8 cellular contexts compared by ENCODE assay signal in the genomic region with DNA sequence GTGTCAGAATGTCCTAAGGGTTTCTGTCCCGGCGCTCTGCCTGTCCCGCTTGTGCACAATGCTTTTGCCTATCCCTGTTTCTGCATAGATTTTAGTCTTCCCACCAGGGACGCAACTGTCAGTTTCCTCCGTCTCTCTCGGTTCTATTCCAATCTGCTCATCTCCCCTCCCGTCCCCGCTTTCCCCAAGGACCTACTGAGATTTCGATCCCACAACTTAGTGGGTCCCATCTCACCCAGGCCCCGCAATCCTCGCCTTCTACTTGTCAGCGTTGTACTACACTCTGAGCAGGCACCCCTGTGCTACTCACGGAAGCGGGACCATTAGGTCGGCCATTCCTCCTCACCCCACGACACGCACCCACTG. TPM values are rescaled to one million over a fixed set of nuclear protein-coding genes. Genes with fewer than 3 reads are reported as not detected.
DNase-seq lines count a peak whose midpoint lies in the region; ATAC-seq and TF ChIP-seq lines count a peak whose summit lies in the region.

No MANE protein-coding gene starts in this region.

- DNase-seq in left cardiac atrium (no peak), Right ventricle myocardium superior (no peak), mesothelial cell of epicardium (ENCODE audit: low spot score in 2 of 2, unreplicated experiment in 2 of 2) (no peak), aorta (no peak), MV-4-11 (lab: John Stamatoyannopoulos, UW) (no peak)
- DNase-seq in activated effector memory CD4-positive, alpha-beta T cell treated with Interleukin-2 at 50 U/mL for 16 hours: no peak

- ATAC-seq in left cardiac atrium (peak; percentile 67 to 69), Right ventricle myocardium superior (ENCODE audit: poor library complexity) (no peak), HG03432 (IDR thresholded peaks at IDR 0.05; ENCODE audit: unreplicated experiment) (peak; percentile 48), aorta (ENCODE audit: low FRiP score) (no peak)

- H3K4me3 ChIP-seq in aorta (ENCODE audit: low read length in 2 of 2): peak overlapping the region; percentile 22 to 89

- H3K4me3 Mint-ChIP-seq in brain: peak overlapping the region; percentile 94 to 100 (median 95)
- H3K4me3 Mint-ChIP-seq in mesothelial cell of epicardium: peak overlapping the region; percentile 96

- H3K9me3 Mint-ChIP-seq in brain: no peaks in the 10 kb centered on the region
- H3K9me3 Mint-ChIP-seq in mesothelial cell of epicardium: no peaks in the 10 kb centered on the region

- H3K9me3 ChIP-seq in aorta (ENCODE audit: control insufficient read depth, low read length): no peaks in the 10 kb centered on the region

- TF ChIP-seq CTCF in brain (conservative IDR thresholded peaks at IDR 0.05) (no peak), mesothelial cell of epicardium (IDR thresholded peaks at IDR 0.05; ENCODE audit: unreplicated experiment) (no peak)

- no peaks in the 10 kb centered on the region for H3K27me3 ChIP-seq in aorta (ENCODE audit: control insufficient read depth in 1 of 2, insufficient read depth in 2 of 2, low read length in 1 of 2)

- intact Hi-C loops in left cardiac atrium (cut with DNase I): no loop called here
- intact Hi-C loops in Right ventricle myocardium superior (cut with DNase I): loop anchor here (10.0 kb wide), 1 partner anchor 53 kb away; the partner anchor contains the start of genes ZKSCAN5 and ZNF394
- intact Hi-C loops in aorta (cut with DNase I): no loop called here

- H3K4me1 ChIP-seq in aorta (ENCODE audit: control insufficient read depth in 1 of 2, insufficient read depth in 2 of 2, low read length in 2 of 2): peaks cover 0 to 3% of the 10 kb centered on the region in 2 donors

- peaks cover 58% of the 10 kb centered on the region for H3K36me3 Mint-ChIP-seq in brain
- peaks cover 20% of the 10 kb centered on the region for H3K36me3 Mint-ChIP-seq in mesothelial cell of epicardium

- WGBS in aorta, 2 donors: 0 to 1% methylated on average over 17 of the region's 17 CpGs

- peaks cover 3 to 8% of the 10 kb centered on the region in 2 donors for H3K36me3 ChIP-seq in aorta (ENCODE audit: control insufficient read depth in 1 of 2, insufficient read depth in 2 of 2, low read length in 1 of 2)

- H3K27ac Mint-ChIP-seq in brain (peak overlapping the region; percentile 95 to 100 (median 99)), mesothelial cell of epicardium (peak overlapping the region; percentile 94)

- H3K4me1 Mint-ChIP-seq in brain (peaks cover 57% of the 10 kb centered on the region), mesothelial cell of epicardium (peaks cover 14% of the 10 kb centered on the region)

- H3K27ac ChIP-seq in aorta (ENCODE audit: low read depth in 1 of 2, low read length in 2 of 2): peak overlapping the region; percentile 34 to 60

- H3K27me3 Mint-ChIP-seq in brain (peaks cover 13% of the 10 kb centered on the region), mesothelial cell of epicardium (ENCODE audit: low read depth) (no peaks in the 10 kb centered on the region)

RNA-seq across cellular contexts. Expression of gene ZNF655, which starts 0.5 kb away (rescaled TPM):
- total RNA-seq in left cardiac atrium (10 to 100 TPM; 31.5 to 45.1 TPM), Right ventricle myocardium superior (24.0 TPM), mesothelial cell of epicardium (83.5 to 84.9 TPM (median 84.7 TPM) in 3 replicates), aorta (10 to 100 TPM; 78.9 to 93.1 TPM)
- polyA plus RNA-seq in brain (ENCODE audit: insufficient read depth, low read depth, low replicate concordance) (16.7 TPM), aorta (10 to 100 TPM; 47.7 to 52.3 TPM)

RNA-seq across cellular contexts. Expression of gene FAM200A, which starts 6.0 kb away (rescaled TPM):
- total RNA-seq in left cardiac atrium: 1 to 10 TPM; 5.4 to 5.6 TPM
- 6.5 TPM for total RNA-seq in Right ventricle myocardium superior
- 4.1 TPM for polyA plus RNA-seq in brain (ENCODE audit: insufficient read depth, low read depth, low replicate concordance)
- total RNA-seq in mesothelial cell of epicardium: 8.0 to 9.4 TPM (median 9.3 TPM) in 3 replicates
- total RNA-seq in aorta: 1 to 10 TPM; 3.0 to 5.9 TPM
- 1 to 10 TPM; 2.3 to 3.2 TPM for polyA plus RNA-seq in aorta

RNA-seq across cellular contexts. Expression of gene TMEM225B, which starts 40.1 kb away (rescaled TPM):
- total RNA-seq in left cardiac atrium (under 1 TPM; 0.18 to 0.50 TPM), Right ventricle myocardium superior (not detected), mesothelial cell of epicardium (2.5 to 3.6 TPM (median 3.2 TPM) in 3 replicates), aorta (1 to 10 TPM in 1 of 2 donors, under 1 TPM in 1; 0.52 to 1.7 TPM)
- polyA plus RNA-seq in brain (ENCODE audit: insufficient read depth, low read depth, low replicate concordance) (2.7 TPM), aorta (1 to 10 TPM in 1 of 2 donors, under 1 TPM in 1; 0.63 to 1.3 TPM)

RNA-seq across cellular contexts. Expression of gene ZKSCAN5, which starts 53.5 kb away (rescaled TPM):
- total RNA-seq in left cardiac atrium (1 to 10 TPM; 6.1 to 6.3 TPM), Right ventricle myocardium superior (6.1 TPM), mesothelial cell of epicardium (14.4 to 14.6 TPM (median 14.4 TPM) in 3 replicates), aorta (1 to 10 TPM; 7.8 to 8.9 TPM)
- polyA plus RNA-seq in brain (ENCODE audit: insufficient read depth, low read depth, low replicate concordance) (7.3 TPM), aorta (1 to 10 TPM; 2.1 to 4.1 TPM)

RNA-seq across cellular contexts. Expression of gene ZNF394, which starts 57.8 kb away (rescaled TPM):
- 10 to 100 TPM; 17.3 to 19.6 TPM for total RNA-seq in left cardiac atrium
- total RNA-seq in Right ventricle myocardium superior: 15.8 TPM
- 10.6 TPM for polyA plus RNA-seq in brain (ENCODE audit: insufficient read depth, low read depth, low replicate concordance)
- 30.1 to 31.3 TPM (median 31.3 TPM) in 3 replicates for total RNA-seq in mesothelial cell of epicardium
- 10 to 100 TPM; 29.1 to 32.1 TPM for total RNA-seq in aorta
- 10 to 100 TPM; 14.9 to 32.3 TPM for polyA plus RNA-seq in aorta

Comparison
In these comparisons a context has a peak if more than half of its experiments do, and no peak if none do; other contexts are left out.
1. ATAC-seq: peak in left cardiac atrium (2 of 2) and HG03432 (single experiment); none in Right ventricle myocardium superior (single experiment) and aorta (single experiment).